ENCODE assay signal across 1 cellular context in genomic region chr6:132964868-132965382, GRCh38.
TF ChIP-seq lines count a peak whose summit lies in the region.

No MANE protein-coding gene starts in this region.

TF ChIP-seq in A549, 52 proteins besides CTCF, POLR2A, EP300 and RAD21 (continued from another document):
- TF ChIP-seq HMGXB4 (CRISPR knock-in tag; IDR thresholded peaks at IDR 0.05; ENCODE audit: borderline replicate concordance) (no peak), KDM1A (IDR thresholded peaks at IDR 0.05; ENCODE audit: low read depth) (no peak), CBX2 (IDR thresholded peaks at IDR 0.05; ENCODE audit: borderline replicate concordance, low read depth) (no peak), TFCP2L1 (CRISPR knock-in tag; IDR thresholded peaks at IDR 0.05) (no peak)
TF ChIP-seq in A549: peak in this region for 0.
